ENCODE assay signal across 9 cellular contexts in the genomic region with DNA sequence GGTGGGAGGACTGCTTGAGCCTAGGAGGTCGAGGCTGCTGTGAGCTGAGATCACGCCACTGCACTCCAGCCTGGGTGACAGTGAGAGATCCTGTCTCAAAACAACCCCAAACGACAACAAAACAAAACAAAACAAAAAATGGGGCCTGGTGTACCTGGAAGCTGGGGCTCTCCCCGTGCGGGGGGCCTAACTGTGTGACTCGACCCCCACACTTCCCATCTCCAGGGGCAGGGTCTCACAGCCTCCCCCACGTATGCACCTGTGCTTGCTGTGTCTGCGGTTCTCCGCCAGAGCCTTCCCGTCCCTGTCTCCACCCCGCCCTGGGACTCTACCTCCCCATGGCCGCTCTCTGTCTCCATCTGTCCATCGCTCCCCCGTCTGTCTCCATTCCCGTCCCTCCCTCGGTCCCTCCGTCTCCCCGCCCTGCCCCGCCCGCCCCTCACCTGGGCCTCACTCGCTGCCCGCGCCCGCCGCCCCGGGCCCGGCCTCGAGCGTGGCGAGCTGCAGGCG. TPM values are rescaled to one million over a fixed set of nuclear protein-coding genes. Genes with fewer than 3 reads are reported as not detected.
DNase-seq lines count a peak whose midpoint lies in the region; ATAC-seq, FAIRE-seq and TF ChIP-seq lines count a peak whose summit lies in the region.
"Had no signal": no experiment of that assay in that cellular context is flagged by ENCODE, and none has a peak within 500 bp of the region (broad histone marks: within the 10 kb centered on the region; RNA-seq: fewer than 3 reads in every experiment).

No MANE protein-coding gene starts in this region.

- TF ChIP-seq RAD21 in neural cell (conservative IDR thresholded peaks at IDR 0.05), result no peak

- ATAC-seq in CD4-positive, CD25-positive, alpha-beta regulatory T cell (ENCODE audit: low read depth in 2 of 2), result no peak
- ATAC-seq in HG03457 (IDR thresholded peaks at IDR 0.05; ENCODE audit: unreplicated experiment) (no peak), mucosa of descending colon (no peak), HG03039 (IDR thresholded peaks at IDR 0.05; ENCODE audit: unreplicated experiment) (no peak), HG03378 (IDR thresholded peaks at IDR 0.05; ENCODE audit: unreplicated experiment) (no peak)

- H3K36me3 ChIP-seq in CD4-positive, CD25-positive, alpha-beta regulatory T cell (ENCODE audit: control insufficient read depth, insufficient read depth, low read length), result peaks cover 15% of the 10 kb centered on the region
- H3K36me3 ChIP-seq in bronchial epithelial cell (ENCODE audit: control insufficient read depth, insufficient read depth, low read length) (peaks cover 18% of the 10 kb centered on the region), neural cell (ENCODE audit: insufficient read depth, low read length) (no peaks in the 10 kb centered on the region), mucosa of descending colon (ENCODE audit: low read depth) (no peaks in the 10 kb centered on the region)

- H3F3A ChIP-seq in neural cell (ENCODE audit: insufficient read depth, low read length, poor library complexity, severe bottlenecking), result no peaks in the 10 kb centered on the region

- H3K27me3 ChIP-seq in CD4-positive, CD25-positive, alpha-beta regulatory T cell (ENCODE audit: control insufficient read depth, insufficient read depth, low read length), result no peaks in the 10 kb centered on the region
- H3K27me3 ChIP-seq in bronchial epithelial cell (ENCODE audit: control insufficient read depth, insufficient read depth, low read length), result no peaks in the 10 kb centered on the region
- H3K27me3 ChIP-seq in neural cell (ENCODE audit: insufficient read depth, low read depth, low read length), result peaks cover 3% of the 10 kb centered on the region

- no peaks in the 10 kb centered on the region for H3K9me3 ChIP-seq in CD4-positive, CD25-positive, alpha-beta regulatory T cell (ENCODE audit: control insufficient read depth in 2 of 2, low read length in 2 of 2)
- H3K9me3 ChIP-seq in neural cell (ENCODE audit: low read length) (no peaks in the 10 kb centered on the region), mucosa of descending colon (no peaks in the 10 kb centered on the region)

- H3K27me3 Mint-ChIP-seq in CD4-positive, CD25-positive, alpha-beta regulatory T cell, result no peaks in the 10 kb centered on the region

- H3K27ac ChIP-seq in CD4-positive, CD25-positive, alpha-beta regulatory T cell (ENCODE audit: insufficient read depth, low read length, poor library complexity, severe bottlenecking), result peak overlapping the region; percentile 23
- H3K27ac ChIP-seq in neural cell (ENCODE audit: low read length), result peak overlapping the region; percentile 28

- no peak for TF ChIP-seq CTCF in LNCaP clone FGC (IDR thresholded peaks at IDR 0.05; ENCODE audit: control insufficient read depth, extremely low read depth, insufficient read depth)
- TF ChIP-seq CTCF in bronchial epithelial cell (IDR thresholded peaks at IDR 0.05; ENCODE audit: insufficient read depth, low read length, severe bottlenecking), result no peak
- TF ChIP-seq CTCF in neural cell (IDR thresholded peaks at IDR 0.05; ENCODE audit: poor library complexity, severe bottlenecking), result no peak
- TF ChIP-seq CTCF in mucosa of descending colon (IDR thresholded peaks at IDR 0.05), result no peak

- FAIRE-seq in bronchial epithelial cell (lab: Jason Lieb, UNC), result no peak

- peak in 1 of 3 donors; percentile 32 for DNase-seq in CD4-positive, CD25-positive, alpha-beta regulatory T cell
- no peak for DNase-seq in LNCaP clone FGC (ENCODE audit: low read depth)
- no peak for DNase-seq in bronchial epithelial cell (ENCODE audit: low read depth)
- DNase-seq in mucosa of descending colon, result no peak

- H4K20me1 ChIP-seq in neural cell (ENCODE audit: insufficient read depth), result peaks cover 19% of the 10 kb centered on the region

- H3K9me3 Mint-ChIP-seq in CD4-positive, CD25-positive, alpha-beta regulatory T cell, result peaks cover 0 to 2% (median 0%) of the 10 kb centered on the region in 7 donors

- peak overlapping the region; percentile 86 to 90 (median 88) for H3K4me3 Mint-ChIP-seq in CD4-positive, CD25-positive, alpha-beta regulatory T cell

- H3K36me3 Mint-ChIP-seq in CD4-positive, CD25-positive, alpha-beta regulatory T cell, result peaks cover 16% of the 10 kb centered on the region

- peaks cover 46% of the 10 kb centered on the region for H3K4me1 ChIP-seq in CD4-positive, CD25-positive, alpha-beta regulatory T cell (ENCODE audit: control insufficient read depth, insufficient read depth, low read length, poor library complexity, severe bottlenecking)
- H3K4me1 ChIP-seq in mucosa of descending colon (ENCODE audit: low read depth), result peaks cover 36% of the 10 kb centered on the region

- H3K4me2 ChIP-seq in neural cell (ENCODE audit: low read length), result peak overlapping the region; percentile 19

- intact Hi-C loops in mucosa of descending colon (cut with DNase I, micrococcal nuclease), result loop anchor here (10.0 kb wide), 2 partner anchors 79 to 89 kb away; no protein-coding TSS in a partner anchor

- H3K27ac Mint-ChIP-seq in CD4-positive, CD25-positive, alpha-beta regulatory T cell, result peak overlapping the region; percentile 38 to 88 (median 84)

- no peak overlapping the region for H2AFZ ChIP-seq in neural cell (ENCODE audit: low read depth, low read length)

- H3K4me3 ChIP-seq in CD4-positive, CD25-positive, alpha-beta regulatory T cell (ENCODE audit: low read depth, low read length), result peak overlapping the region; percentile 34
- peak overlapping the region; percentile 69 for H3K4me3 ChIP-seq in LNCaP clone FGC (ENCODE audit: low read depth, low read length)
- H3K4me3 ChIP-seq in bronchial epithelial cell (ENCODE audit: low read depth, low read length), result peak overlapping the region; percentile 77
- peak overlapping the region; percentile 56 for H3K4me3 ChIP-seq in neural cell (ENCODE audit: low read length)
- H3K4me3 ChIP-seq in mucosa of descending colon, result no peak overlapping the region

- peak overlapping the region; percentile 39 for H3K9ac ChIP-seq in neural cell (ENCODE audit: low read length)

- H3K4me1 Mint-ChIP-seq in CD4-positive, CD25-positive, alpha-beta regulatory T cell, result peaks cover 0 to 57% (median 24%) of the 10 kb centered on the region in 4 donors

- H3K79me2 ChIP-seq in neural cell (replicated peaks; ENCODE audit: insufficient read depth, low read length), result peaks cover 22% of the 10 kb centered on the region

- TF ChIP-seq EP300 in neural cell (conservative IDR thresholded peaks at IDR 0.05; ENCODE audit: poor library complexity, severe bottlenecking), result no peak

- H3K9me2 ChIP-seq in neural cell (ENCODE audit: insufficient read depth, low read length), result no peaks in the 10 kb centered on the region

TF ChIP-seq in neural cell, 6 proteins besides CTCF, POLR2A, EP300 and RAD21 (continues in another document):
- TF ChIP-seq EZH2 (IDR thresholded peaks at IDR 0.05; ENCODE audit: borderline replicate concordance, insufficient read depth, low read length, poor library complexity, severe bottlenecking), result no peak
- no peak for TF ChIP-seq MXI1 (conservative IDR thresholded peaks at IDR 0.05; ENCODE audit: poor library complexity, severe bottlenecking)
- no peak for TF ChIP-seq SMC3 (conservative IDR thresholded peaks at IDR 0.05; ENCODE audit: poor library complexity)

RNA-seq across cellular contexts. Expression of a gene that starts 0.8 kb away (rescaled TPM):
- total RNA-seq in CD4-positive, CD25-positive, alpha-beta regulatory T cell, result 15.9 TPM
- 1 to 10 TPM in 2 of 4 donors, under 1 TPM in 2; 0.42 to 1.3 (median 0.79) TPM for polyA plus RNA-seq in CD4-positive, CD25-positive, alpha-beta regulatory T cell
- total RNA-seq in bronchial epithelial cell, result 3.1 and 10.0 TPM in 2 replicates
- polyA plus RNA-seq in neural cell, result not detected in 2 replicates
- polyA minus RNA-seq in neural cell, result not detected in 2 replicates
- 10 to 100 TPM; 31.4 to 84.2 (median 68.0) TPM for total RNA-seq in mucosa of descending colon

RNA-seq across cellular contexts. Expression of a gene that starts 2.4 kb away (rescaled TPM):
- 2,934 TPM for total RNA-seq in CD4-positive, CD25-positive, alpha-beta regulatory T cell
- polyA plus RNA-seq in CD4-positive, CD25-positive, alpha-beta regulatory T cell, result 100 to 1,000 TPM; 527 to 727 (median 674) TPM
- 348 and 603 TPM in 2 replicates for total RNA-seq in bronchial epithelial cell
- polyA plus RNA-seq in neural cell, result 135 and 195 TPM in 2 replicates
- 129 and 192 TPM in 2 replicates for polyA minus RNA-seq in neural cell
- total RNA-seq in mucosa of descending colon, result 1,000 to 10,000 TPM in 2 of 3 donors, 100 to 1,000 TPM in 1; 942 to 1,365 (median 1,241) TPM

RNA-seq across cellular contexts. Expression of a gene that starts 6.7 kb away (rescaled TPM):
- total RNA-seq in CD4-positive, CD25-positive, alpha-beta regulatory T cell, result not detected
- not detected for polyA plus RNA-seq in CD4-positive, CD25-positive, alpha-beta regulatory T cell
- total RNA-seq in bronchial epithelial cell, result not detected in 2 replicates
- not detected in 2 replicates for polyA plus RNA-seq in neural cell
- polyA minus RNA-seq in neural cell, result not detected in 2 replicates
- total RNA-seq in mucosa of descending colon, result not detected
- total RNA-seq: lung microvascular endothelial cell had no signal

RNA-seq across cellular contexts. Expression of a gene that starts 13.1 kb away (rescaled TPM):
- total RNA-seq in CD4-positive, CD25-positive, alpha-beta regulatory T cell, result not detected
- not detected for polyA plus RNA-seq in CD4-positive, CD25-positive, alpha-beta regulatory T cell
- total RNA-seq in bronchial epithelial cell, result 0.64 and 1.3 TPM in 2 replicates
- 0.62 and 1.7 TPM in 2 replicates for polyA plus RNA-seq in neural cell
- 0.23 TPM in 1 of 2 replicates, not detected in the other for polyA minus RNA-seq in neural cell
- total RNA-seq in mucosa of descending colon, result under 1 TPM; 0.24 to 0.32 (median 0.29) TPM
- total RNA-seq: lung microvascular endothelial cell had no signal

RNA-seq across cellular contexts. Expression of a gene that starts 20.3 kb away (rescaled TPM):
- total RNA-seq in CD4-positive, CD25-positive, alpha-beta regulatory T cell, result not detected
- polyA plus RNA-seq in CD4-positive, CD25-positive, alpha-beta regulatory T cell, result not detected
- total RNA-seq in bronchial epithelial cell (not detected in 2 replicates), mucosa of descending colon (not detected)
- polyA plus RNA-seq in neural cell, result not detected in 2 replicates
- polyA minus RNA-seq in neural cell, result not detected in 2 replicates
- total RNA-seq: lung microvascular endothelial cell had no signal
